ENCODE assay signal across 17 cellular contexts in genomic region chr2:233440314-233440713, GRCh38.
DNase-seq lines count a peak whose midpoint lies in the region; ATAC-seq and TF ChIP-seq lines count a peak whose summit lies in the region.
"Had no signal": no experiment of that assay in that cellular context is flagged by ENCODE, and none has a peak within 500 bp of the region (broad histone marks: within the 10 kb centered on the region; RNA-seq: fewer than 3 reads in every experiment).

No MANE protein-coding gene starts in this region.

- H3K4me3 Mint-ChIP-seq in activated naive CD4-positive, alpha-beta T cell treated with anti-CD3 and anti-CD28 coated beads, Interleukin-2, amount 10 ng/mL, durations not matched to agents 7 days and 5 days, result no peak overlapping the region
- no peak overlapping the region for H3K4me3 Mint-ChIP-seq in activated naive CD8-positive, alpha-beta T cell treated with anti-CD3 and anti-CD28 coated beads, Interleukin-2, amount 50 U/mL, for 24 hours
- no peak overlapping the region for H3K4me3 Mint-ChIP-seq in natural killer cell
- H3K4me3 Mint-ChIP-seq: activated CD4-positive, alpha-beta T cell treated with anti-CD3 and anti-CD28 coated beads, Interleukin-2, amount 10 ng/mL, durations not matched to agents 7 days and 5 days had no signal

- H3K27ac Mint-ChIP-seq in activated naive CD4-positive, alpha-beta T cell treated with anti-CD3 and anti-CD28 coated beads, Interleukin-2, amount 10 ng/mL, durations not matched to agents 7 days and 5 days, result no peak overlapping the region
- peak overlapping the region; percentile 5 for H3K27ac Mint-ChIP-seq in activated naive CD8-positive, alpha-beta T cell treated with anti-CD3 and anti-CD28 coated beads, Interleukin-2, amount 50 U/mL, for 24 hours
- peak overlapping the region; percentile 73 to 85 for H3K27ac Mint-ChIP-seq in natural killer cell

- H3K36me3 Mint-ChIP-seq in activated naive CD4-positive, alpha-beta T cell treated with anti-CD3 and anti-CD28 coated beads, Interleukin-2, amount 10 ng/mL, durations not matched to agents 7 days and 5 days, result peaks cover 69% of the 10 kb centered on the region
- H3K36me3 Mint-ChIP-seq in activated naive CD8-positive, alpha-beta T cell treated with anti-CD3 and anti-CD28 coated beads, Interleukin-2, amount 50 U/mL, for 24 hours (ENCODE audit: low read depth), result peaks cover 42% of the 10 kb centered on the region
- H3K36me3 Mint-ChIP-seq in natural killer cell, result peaks cover 15% of the 10 kb centered on the region

- no peaks in the 10 kb centered on the region for H3K27me3 Mint-ChIP-seq in activated naive CD4-positive, alpha-beta T cell treated with anti-CD3 and anti-CD28 coated beads, Interleukin-2, amount 10 ng/mL, durations not matched to agents 7 days and 5 days
- no peaks in the 10 kb centered on the region for H3K27me3 Mint-ChIP-seq in activated naive CD8-positive, alpha-beta T cell treated with anti-CD3 and anti-CD28 coated beads, Interleukin-2, amount 50 U/mL, for 24 hours
- H3K27me3 Mint-ChIP-seq in natural killer cell (ENCODE audit: low read depth in 2 of 2), result no peaks in the 10 kb centered on the region
- H3K27me3 Mint-ChIP-seq: activated CD4-positive, alpha-beta T cell treated with anti-CD3 and anti-CD28 coated beads, Interleukin-2, amount 10 ng/mL, durations not matched to agents 7 days and 5 days had no signal

- no peak for TF ChIP-seq CTCF in natural killer cell (IDR thresholded peaks at IDR 0.05)

- peak; percentile 16 for DNase-seq in activated naive CD4-positive, alpha-beta T cell treated with anti-CD3 and anti-CD28 coated beads, Interleukin-2, amount 10 ng/mL, durations not matched to agents 7 days and 5 days
- no peak for DNase-seq in activated naive CD4-positive, alpha-beta T cell (lab: John Stamatoyannopoulos, UW)
- no peak for DNase-seq in activated naive CD8-positive, alpha-beta T cell treated with anti-CD3 and anti-CD28 coated beads, Interleukin-2, amount 50 U/mL, for 24 hours
- DNase-seq in natural killer cell (no peak), epidermal melanocyte (ENCODE audit: insufficient read length, low spot score) (no peak), NCI-H69 (lab: John Stamatoyannopoulos, UW) (no peak)
- DNase-seq: ACHN; activated CD4-positive, alpha-beta T cell treated with anti-CD3 and anti-CD28 coated beads, Interleukin-2, amount 10 ng/mL, durations not matched to agents 7 days and 5 days; activated gamma-delta T cell treated with Interleukin-2 at 50 U/mL for 16 hours; anterior cingulate cortex; Caco-2; NCI-H1092 treated with DMSO at 0.1 percent for 48 hours; NCI-H1930; stimulated activated CD8-positive, alpha-beta memory T cell treated with anti-CD3 and anti-CD28 coated beads, Interleukin-4, amount 100 ng/mL, for 48 hours had no signal

- CTCF ChIA-PET in activated naive CD4-positive, alpha-beta T cell treated with anti-CD3 and anti-CD28 coated beads, Interleukin-2, amount 10 ng/mL, durations not matched to agents 7 days and 5 days (lab: Charles Lee), result interaction anchor here (2.3 kb wide), 1 partner anchor 36 kb away, joined by 11 read pairs; no protein-coding TSS in a partner anchor

- no peaks in the 10 kb centered on the region for H3K9me3 Mint-ChIP-seq in activated naive CD4-positive, alpha-beta T cell treated with anti-CD3 and anti-CD28 coated beads, Interleukin-2, amount 10 ng/mL, durations not matched to agents 7 days and 5 days
- H3K9me3 Mint-ChIP-seq in activated naive CD8-positive, alpha-beta T cell treated with anti-CD3 and anti-CD28 coated beads, Interleukin-2, amount 50 U/mL, for 24 hours, result no peaks in the 10 kb centered on the region
- H3K9me3 Mint-ChIP-seq in natural killer cell, result no peaks in the 10 kb centered on the region
- H3K9me3 Mint-ChIP-seq: activated CD4-positive, alpha-beta T cell treated with anti-CD3 and anti-CD28 coated beads, Interleukin-2, amount 10 ng/mL, durations not matched to agents 7 days and 5 days had no signal

- H3K4me1 Mint-ChIP-seq in activated naive CD4-positive, alpha-beta T cell treated with anti-CD3 and anti-CD28 coated beads, Interleukin-2, amount 10 ng/mL, durations not matched to agents 7 days and 5 days, result peaks cover 32% of the 10 kb centered on the region
- H3K4me1 Mint-ChIP-seq in activated naive CD8-positive, alpha-beta T cell treated with anti-CD3 and anti-CD28 coated beads, Interleukin-2, amount 50 U/mL, for 24 hours, result peaks cover 10% of the 10 kb centered on the region
- peaks cover 43 to 47% of the 10 kb centered on the region in 2 donors for H3K4me1 Mint-ChIP-seq in natural killer cell

- intact Hi-C loops in natural killer cell (cut with micrococcal nuclease), result loop anchor here (5.0 kb wide), 1 partner anchor 168 kb away; no protein-coding TSS in a partner anchor

- no peak for ATAC-seq in activated naive CD8-positive, alpha-beta T cell treated with anti-CD3 and anti-CD28 coated beads, Interleukin-2, amount 50 U/mL, for 24 hours
- ATAC-seq in natural killer cell (no peak), GM18861 (IDR thresholded peaks at IDR 0.05; ENCODE audit: unreplicated experiment) (no peak), GM21515 (IDR thresholded peaks at IDR 0.05; ENCODE audit: unreplicated experiment) (no peak)
- ATAC-seq: GM12878 had no signal
